In genomic region chr5:175878544-175879438, GRCh38 we compare ENCODE assay signal across 1 cellular context.
TF ChIP-seq lines count a peak whose summit lies in the region.

No MANE protein-coding gene starts in this region.

TF ChIP-seq in H1, 55 proteins besides CTCF, POLR2A, EP300 and RAD21 (continued from another document):
- TF ChIP-seq CREB1 (IDR thresholded peaks at IDR 0.05) (peak; percentile 33; the same call in 1 of the 2 replicates), SP4 (IDR thresholded peaks at IDR 0.05; ENCODE audit: low read length) (no peak), FOSL1 (IDR thresholded peaks at IDR 0.05; ENCODE audit: insufficient read depth, low read depth, low read length) (no peak), NRF1 (IDR thresholded peaks at IDR 0.05; ENCODE audit: low read depth, low read length) (no peak), KDM1A (IDR thresholded peaks at IDR 0.05; ENCODE audit: borderline replicate concordance, low read length) (peak; percentile 89), RNF2 (IDR thresholded peaks at IDR 0.05; ENCODE audit: borderline replicate concordance, low read depth, low read length, missing control alignments, poor library complexity, severe bottlenecking) (peak; percentile 32), CHD2 (IDR thresholded peaks at IDR 0.05; ENCODE audit: low read length) (no peak), MAX (IDR thresholded peaks at IDR 0.05) (peak; percentile 42; the same call in 1 of the 2 replicates), HDAC2 (IDR thresholded peaks at IDR 0.05; ENCODE audit: borderline replicate concordance in 1 of 2, low read depth in 2 of 2, low read length in 2 of 2) (peak in 1 of 2 experiments; percentile 67; a peak in 1 of 4 replicates)
- TF ChIP-seq, protein P1, sequence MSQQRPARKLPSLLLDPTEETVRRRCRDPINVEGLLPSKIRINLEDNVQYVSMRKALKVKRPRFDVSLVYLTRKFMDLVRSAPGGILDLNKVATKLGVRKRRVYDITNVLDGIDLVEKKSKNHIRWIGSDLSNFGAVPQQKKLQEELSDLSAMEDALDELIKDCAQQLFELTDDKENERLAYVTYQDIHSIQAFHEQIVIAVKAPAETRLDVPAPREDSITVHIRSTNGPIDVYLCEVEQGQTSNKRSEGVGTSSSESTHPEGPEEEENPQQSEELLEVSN (IDR thresholded peaks at IDR 0.05) = peak; percentile 52; the same call in 1 of the 2 replicates
